In genomic region chr17:44907696-44908470, GRCh38 we compare ENCODE assay signal across 1 cellular context.
TF ChIP-seq lines count a peak whose summit lies in the region.

No MANE protein-coding gene starts in this region.

TF ChIP-seq in A549, 52 proteins besides CTCF, POLR2A, EP300 and RAD21:
- no peak for TF ChIP-seq RCOR1 (IDR thresholded peaks at IDR 0.05; ENCODE audit: low read depth, low read length)
- TF ChIP-seq MYC (IDR thresholded peaks at IDR 0.05; ENCODE audit: borderline replicate concordance, low read length): no peak
- no peak for TF ChIP-seq FOSL2 (IDR thresholded peaks at IDR 0.05)
- no peak for TF ChIP-seq FOSL2 (CRISPR knock-in tag; IDR thresholded peaks at IDR 0.05)
- no peak for TF ChIP-seq ZSCAN20 (CRISPR knock-in tag; IDR thresholded peaks at IDR 0.05)
- TF ChIP-seq HOXB5 (CRISPR knock-in tag; IDR thresholded peaks at IDR 0.05): no peak
- no peak for TF ChIP-seq ZFP36 (IDR thresholded peaks at IDR 0.05; ENCODE audit: borderline replicate concordance, partially characterized antibody)
- TF ChIP-seq ATOH8 (CRISPR knock-in tag; IDR thresholded peaks at IDR 0.05; ENCODE audit: low read depth): no peak
TF ChIP-seq in A549: peak in this region for 0.
